In the genomic region with DNA sequence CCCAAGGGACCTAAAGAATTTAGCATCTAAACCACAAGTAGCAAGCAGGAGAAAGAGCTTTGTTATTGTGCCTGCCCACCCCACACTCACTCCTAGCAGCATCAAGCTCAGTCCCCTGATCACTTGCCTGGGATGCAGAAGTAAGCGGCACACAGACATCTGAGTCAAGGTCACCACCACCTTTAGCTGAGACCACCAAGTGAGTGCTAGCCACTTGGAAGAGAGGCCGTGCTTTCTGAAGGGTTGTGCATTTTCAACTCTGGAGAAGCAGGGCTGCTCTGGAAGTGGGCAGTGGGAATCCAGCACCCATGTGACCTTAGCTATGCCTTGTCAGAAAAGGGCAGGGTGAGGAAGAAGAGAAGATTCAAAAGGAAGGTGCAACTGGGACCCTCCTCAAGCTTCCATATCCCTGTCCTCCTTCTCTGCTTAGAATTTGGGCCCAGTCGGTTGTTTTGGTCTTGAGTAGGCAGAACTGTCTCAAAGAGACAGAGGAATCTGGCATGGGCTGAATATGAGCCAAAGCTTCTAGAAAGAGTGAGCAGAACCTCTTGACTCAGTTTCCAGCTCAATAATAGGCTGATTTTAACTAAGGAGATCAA, we compare ENCODE assay signal across 23 cellular contexts. TPM values are rescaled to one million over a fixed set of nuclear protein-coding genes. Genes with fewer than 3 reads are reported as not detected.
"Had no signal": no experiment of that assay in that cellular context is flagged by ENCODE, and none has a peak within 500 bp of the region (broad histone marks: within the 10 kb centered on the region; RNA-seq: fewer than 3 reads in every experiment).

No MANE protein-coding gene starts in this region.

- FAIRE-seq: HTR-8/SVneo, RCC 7860 had no signal

- H3K4me3 ChIP-seq: MG63, SJSA1, SK-N-MC had no signal

- H3K4me1 ChIP-seq: SJSA1 had no signal

- H3K27me3 ChIP-seq: MG63, SJSA1 had no signal

- DNase-seq: Karpas-422, KG1, MG63, NCI-H1092 treated with DMSO at 0.1 percent for 48 hours, NCI-H1436, NCI-H187, NCI-H2029, NCI-H2081 treated with DMSO at 0.1 percent for 48 hours, NCI-H2171, NCI-H226, NCI-H446, NCI-H510A, NCI-H524 treated with DMSO at 0.1 percent for 48 hours, NCI-H69, NCI-H774, Right ventricle myocardium superior, RPMI8226, SIG-M5 had no signal

- H3K27ac ChIP-seq: HL-60, SJSA1, SK-N-MC had no signal

- H3K36me3 ChIP-seq: MG63, SJSA1 had no signal

- H3K9me3 ChIP-seq: MG63, SJSA1 had no signal

RNA-seq across cellular contexts. Expression of a gene that starts 6.2 kb away (rescaled TPM):
- total RNA-seq: Right ventricle myocardium superior had no signal
